12 cellular contexts compared by ENCODE assay signal in genomic region chr2:241892299-241893137, GRCh38. TPM values are rescaled to one million over a fixed set of nuclear protein-coding genes. Genes with fewer than 3 reads are reported as not detected.
DNase-seq lines count a peak whose midpoint lies in the region; ATAC-seq and TF ChIP-seq lines count a peak whose summit lies in the region.
"Had no signal": no experiment of that assay in that cellular context is flagged by ENCODE, and none has a peak within 500 bp of the region (broad histone marks: within the 10 kb centered on the region; RNA-seq: fewer than 3 reads in every experiment).

No MANE protein-coding gene starts in this region.

- H4K20me1 ChIP-seq in mammary epithelial cell (ENCODE audit: insufficient read depth, low read length), result no peaks in the 10 kb centered on the region

- no peaks in the 10 kb centered on the region for H3K79me2 ChIP-seq in mammary epithelial cell (ENCODE audit: insufficient read depth, low read length)

- dilution Hi-C loops in mammary epithelial cell (cut with HindIII; ENCODE audit: low sequenced_read_pairs), result loop anchor here (5.0 kb wide), 1 partner anchor 65 kb away; no protein-coding TSS in a partner anchor

- H3K27ac Mint-ChIP-seq in nephron, result peak overlapping the region in 2 of 3 experiments; percentile 19 to 29
- H3K27ac Mint-ChIP-seq: CD4-positive, CD25-positive, alpha-beta regulatory T cell had no signal

- BruUV-seq in mammary epithelial cell (replicated peaks; lab: Mats Ljungman, UMichigan), result no TSS peak

- CTCF ChIA-PET in mammary epithelial cell (lab: Charles Lee; ENCODE audit: low non-redundant PET), result no interaction called here

- no peak overlapping the region for H3K27ac ChIP-seq in mammary epithelial cell (ENCODE audit: insufficient read depth, low read depth, low read length)

- H3K4me1 ChIP-seq in BE2C (peaks cover 15% of the 10 kb centered on the region), mammary epithelial cell (ENCODE audit: insufficient read depth, low read length) (peaks cover 6% of the 10 kb centered on the region)

- H3K36me3 ChIP-seq in BE2C (no peaks in the 10 kb centered on the region; the same call in 1 of the 2 replicates), mammary epithelial cell (ENCODE audit: insufficient read depth, low read length) (no peaks in the 10 kb centered on the region)

- H3K4me1 Mint-ChIP-seq in nephron, result peaks cover 53% of the 10 kb centered on the region

- H3K27me3 Mint-ChIP-seq in nephron (ENCODE audit: low read depth), result peaks cover 8% of the 10 kb centered on the region
- H3K27me3 Mint-ChIP-seq: CD4-positive, CD25-positive, alpha-beta regulatory T cell had no signal

- ATAC-seq in GM21619 (IDR thresholded peaks at IDR 0.05; ENCODE audit: unreplicated experiment) (no peak), HG02759 (IDR thresholded peaks at IDR 0.05; ENCODE audit: unreplicated experiment) (no peak)
- ATAC-seq: stimulated activated naive CD8-positive, alpha-beta T cell treated with anti-CD3 and anti-CD28 coated beads, Interleukin-15, Interleukin-2, amounts not matched to agents 100 U/mL and 50 U/mL, for 24 hours had no signal

- in situ Hi-C loops in mammary epithelial cell (cut with MboI; ENCODE audit: low sequenced_read_pairs in 2 of 2), result no loop called here

- H3K9me3 ChIP-seq in BE2C (no peaks in the 10 kb centered on the region), mammary epithelial cell (replicated peaks; ENCODE audit: insufficient read depth, low read length) (no peaks in the 10 kb centered on the region)

- H3K9ac ChIP-seq in mammary epithelial cell (ENCODE audit: insufficient read depth, low read length), result no peak overlapping the region

- peaks cover 11% of the 10 kb centered on the region for H3K36me3 Mint-ChIP-seq in nephron (ENCODE audit: low read depth)

- peak overlapping the region in 1 of 3 experiments; percentile 5 for H3K4me3 Mint-ChIP-seq in nephron
- H3K4me3 Mint-ChIP-seq: CD4-positive, CD25-positive, alpha-beta regulatory T cell had no signal

- peaks cover 5% of the 10 kb centered on the region for H3K9me3 Mint-ChIP-seq in nephron
- H3K9me3 Mint-ChIP-seq: CD4-positive, CD25-positive, alpha-beta regulatory T cell had no signal

- no peaks in the 10 kb centered on the region for H3K27me3 ChIP-seq in BE2C
- no peaks in the 10 kb centered on the region for H3K27me3 ChIP-seq in mammary epithelial cell (ENCODE audit: insufficient read depth, low read length)

- DNase-seq in BE2C (peak; percentile 76), HCEC 1CT (peak; percentile 7), mammary epithelial cell (peak; percentile 44), mucosa of gallbladder (ENCODE audit: low spot score) (no peak)
- no peak for DNase-seq in central memory CD4-positive, alpha-beta T cell
- DNase-seq: CD4-positive, CD25-positive, alpha-beta regulatory T cell; hippocampal formation; NCI-H1417 treated with DMSO at 0.1 percent for 48 hours; stimulated activated naive CD8-positive, alpha-beta T cell treated with anti-CD3 and anti-CD28 coated beads, Interleukin-15, Interleukin-2, amounts not matched to agents 100 U/mL and 50 U/mL, for 24 hours had no signal

- H3K4me3 ChIP-seq in BE2C (ENCODE audit: low read depth, low read length), result no peak overlapping the region
- no peak overlapping the region for H3K4me3 ChIP-seq in mammary epithelial cell (replicated peaks in 1 of 3; ENCODE audit: insufficient read depth in 1 of 3, low read depth in 2 of 3, low read length in 3 of 3)

- intact Hi-C loops in mammary epithelial cell (cut with micrococcal nuclease), result no loop called here

- TF ChIP-seq CTCF in BE2C (IDR thresholded peaks at IDR 0.05; ENCODE audit: low read depth, low read length) (no peak), mammary epithelial cell (conservative IDR thresholded peaks at IDR 0.05 in 1 of 2, IDR thresholded peaks at IDR 0.05 in 1 of 2; ENCODE audit: extremely low read depth in 1 of 2, insufficient read depth in 1 of 2, low read depth in 1 of 2, low read length in 2 of 2) (no peak), nephron (IDR thresholded peaks at IDR 0.05; ENCODE audit: unreplicated experiment in 3 of 3) (no peak)

- H3K4me2 ChIP-seq in mammary epithelial cell (ENCODE audit: insufficient read depth, low read depth, low read length), result no peak overlapping the region

- H2AFZ ChIP-seq in mammary epithelial cell (ENCODE audit: low read depth, low read length), result no peak overlapping the region

- WGBS in mammary epithelial cell (ENCODE audit: low coverage, missing lambda C conversion rate), result 89% methylated on average over 22 of the region's 22 CpGs

RNA-seq across cellular contexts. Expression of gene RTP5, which starts 23.0 kb away (rescaled TPM):
- polyA plus RNA-seq in BE2C (2012; ENCODE audit: insufficient read depth, insufficient read length, low read depth), result 0.31 TPM
- not detected for total RNA-seq in mammary epithelial cell
- not detected for polyA plus RNA-seq in mammary epithelial cell
- not detected for polyA minus RNA-seq in mammary epithelial cell
- not detected for total RNA-seq in mucosa of gallbladder
- polyA plus RNA-seq: CD4-positive, CD25-positive, alpha-beta regulatory T cell had no signal

RNA-seq across cellular contexts. Expression of gene PDCD1, which starts 33.8 kb away (rescaled TPM):
- polyA plus RNA-seq in BE2C (2012; ENCODE audit: insufficient read depth, insufficient read length, low read depth), result 1.8 TPM
- total RNA-seq in mammary epithelial cell (not detected), mucosa of gallbladder (1.5 TPM)
- polyA plus RNA-seq in mammary epithelial cell, result not detected
- polyA minus RNA-seq in mammary epithelial cell, result not detected

Comparison
In these comparisons a context has a peak if more than half of its experiments do, and no peak if none do; other contexts are left out.
1. DNase-seq: peak in BE2C (single experiment), HCEC 1CT (single experiment) and mammary epithelial cell (single experiment); none in mucosa of gallbladder (single experiment) and central memory CD4-positive, alpha-beta T cell (single experiment).